Comparison of ENCODE assay signal across 8 cellular contexts in the genomic region with DNA sequence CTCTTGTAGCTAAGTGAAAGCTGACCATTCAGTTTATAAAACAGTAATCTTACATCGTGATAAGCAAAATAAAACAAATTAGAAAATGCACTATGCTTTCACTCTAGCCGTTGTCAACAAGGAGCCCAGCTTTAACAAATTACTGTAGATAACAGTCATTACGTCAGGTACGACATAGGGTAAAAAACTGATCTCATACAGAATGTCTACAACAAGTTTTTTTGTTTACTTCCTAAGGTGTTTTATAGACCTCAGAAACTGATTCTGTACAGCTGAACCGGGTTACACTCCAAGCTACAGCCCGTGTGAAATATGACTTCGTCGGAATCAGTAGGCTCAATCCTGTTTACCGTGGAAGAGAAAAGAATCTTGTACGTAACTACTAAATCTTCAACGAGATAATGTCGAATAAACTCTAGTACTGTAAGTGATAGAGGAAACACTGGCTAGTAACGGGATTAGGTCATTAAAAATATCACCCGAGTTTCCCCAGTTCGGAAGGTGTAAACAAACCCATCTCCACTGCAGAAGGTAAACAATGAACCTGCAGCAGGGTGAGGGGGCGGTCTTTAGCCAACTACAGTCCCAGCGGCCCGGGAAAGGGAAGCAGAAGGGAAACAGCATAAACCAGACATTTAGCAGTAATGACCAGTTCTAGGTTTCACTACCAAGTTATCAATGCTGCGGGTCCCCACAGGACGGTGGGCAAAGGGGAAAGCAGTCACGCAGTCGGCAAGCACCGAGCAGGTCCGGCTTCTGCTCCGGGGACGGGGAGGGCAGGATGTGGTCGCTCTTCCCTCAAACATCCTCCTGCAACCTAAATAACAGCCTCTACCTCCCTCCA.
DNase-seq lines count a peak whose midpoint lies in the region; TF ChIP-seq lines count a peak whose summit lies in the region.

No MANE protein-coding gene starts in this region.

- H4K20me1 ChIP-seq in MM.1S (ENCODE audit: insufficient read depth, low read length), result peaks cover 20% of the 10 kb centered on the region; the same call in 1 of the 2 replicates

- peaks cover 34% of the 10 kb centered on the region for H3F3A ChIP-seq in MM.1S (ENCODE audit: insufficient read depth, low read length)

- H3K9ac ChIP-seq in MM.1S (ENCODE audit: low read length), result peak overlapping the region; percentile 96

- POLR2A ChIA-PET in HEK293 (lab: Yijun Ruan, JAX), result interaction anchor here (0.6 to 0.9 kb wide), 2 partner anchors 228 to 352 kb away, joined by 3 to 4 read pairs; partner anchors contain the start of gene DAB2

- peak overlapping the region; percentile 96 for H3K27ac Mint-ChIP-seq in T-helper 2 cell treated with Interferon-gamma antibody and Interleukin-4, amounts not matched to agents 5 μg/mL and 100 μg/mL, for 36 hours

- H3K4me2 ChIP-seq in MM.1S (ENCODE audit: low read depth, low read length), result peak overlapping the region; percentile 86

- H3K4me3 ChIP-seq in GM12875 (ENCODE audit: low read depth, low read length) (peak overlapping the region; percentile 90), HEK293 (ENCODE audit: low read depth, low read length) (peak overlapping the region; percentile 100), MM.1S (ENCODE audit: low read length) (peak overlapping the region; percentile 94), brain microvascular endothelial cell (ENCODE audit: low read depth, low read length) (peak overlapping the region; percentile 74), skin epidermis (peak overlapping the region; percentile 81 to 99 (median 87))

- peak overlapping the region; percentile 98 for H3K27ac ChIP-seq in HEK293 (ENCODE audit: extremely low read depth, low read depth, low read length)
- peak overlapping the region; percentile 97 for H3K27ac ChIP-seq in MM.1S (ENCODE audit: low read length)
- H3K27ac ChIP-seq in brain microvascular endothelial cell, result peak overlapping the region; percentile 98
- H3K27ac ChIP-seq in skin epidermis, result peak overlapping the region; percentile 91 to 99 (median 97)

- H3K27me3 ChIP-seq in MM.1S (replicated peaks; ENCODE audit: insufficient read depth, low read length) (no peaks in the 10 kb centered on the region), brain microvascular endothelial cell (replicated peaks) (no peaks in the 10 kb centered on the region)

- H3K36me3 ChIP-seq in HEK293 (ENCODE audit: control insufficient read depth in 2 of 2, insufficient read depth in 1 of 2, low read length in 2 of 2) (peaks cover 0 to 4% of the 10 kb centered on the region in 2 experiments; a peak in 2 of 3 replicates), MM.1S (replicated peaks; ENCODE audit: insufficient read depth, low read length) (no peaks in the 10 kb centered on the region), brain microvascular endothelial cell (replicated peaks) (peaks cover 4% of the 10 kb centered on the region)

- peaks cover 31% of the 10 kb centered on the region for H3K36me3 Mint-ChIP-seq in T-helper 2 cell treated with Interferon-gamma antibody and Interleukin-4, amounts not matched to agents 5 μg/mL and 100 μg/mL, for 36 hours (ENCODE audit: low read depth)

- H3K4me1 Mint-ChIP-seq in T-helper 2 cell treated with Interferon-gamma antibody and Interleukin-4, amounts not matched to agents 5 μg/mL and 100 μg/mL, for 36 hours (ENCODE audit: low read depth), result peaks cover 34% of the 10 kb centered on the region

- peaks cover 4% of the 10 kb centered on the region for H3K9me3 Mint-ChIP-seq in T-helper 2 cell treated with Interferon-gamma antibody and Interleukin-4, amounts not matched to agents 5 μg/mL and 100 μg/mL, for 36 hours

- CTCF ChIA-PET in HEK293 (lab: Yijun Ruan, JAX), result interaction anchor here (0.5 to 1.2 kb wide), 5 partner anchors 8 to 653 kb away, joined by 3 to 6 read pairs (median 3); no protein-coding TSS in a partner anchor

- peaks cover 67% of the 10 kb centered on the region for H3K79me2 ChIP-seq in MM.1S (ENCODE audit: low read length)

- in situ Hi-C loops in brain microvascular endothelial cell (cut with HindIII; ENCODE audit: low pct_ligation_motif_present, low sequenced_read_pairs), result no loop called here

- H3K4me3 Mint-ChIP-seq in T-helper 2 cell treated with Interferon-gamma antibody and Interleukin-4, amounts not matched to agents 5 μg/mL and 100 μg/mL, for 36 hours, result peak overlapping the region; percentile 96

- DNase-seq in MM.1S (peak; percentile 60), brain microvascular endothelial cell (peak; percentile 18), iPS-NIHi11 (ENCODE audit: low spot score) (peak; percentile 54), cortex of kidney (lab: John Stamatoyannopoulos, UW) (no peak)
- DNase-seq in T-helper 2 cell treated with Interferon-gamma antibody and Interleukin-4, amounts not matched to agents 5 μg/mL and 100 μg/mL, for 36 hours (ENCODE audit: low spot score), result peak; percentile 69

- peak overlapping the region; percentile 59 for H2AFZ ChIP-seq in MM.1S (ENCODE audit: low read length)

- peaks cover 18% of the 10 kb centered on the region; the same call in 1 of the 2 replicates for H3K4me1 ChIP-seq in HEK293 (ENCODE audit: control insufficient read depth, insufficient read depth, low read length)
- H3K4me1 ChIP-seq in MM.1S (ENCODE audit: low read length), result peaks cover 15% of the 10 kb centered on the region

- H3K9me2 ChIP-seq in MM.1S (replicated peaks; ENCODE audit: insufficient read depth, low read length), result no peaks in the 10 kb centered on the region

- TF ChIP-seq CTCF in GM12875 (IDR thresholded peaks at IDR 0.05; ENCODE audit: borderline replicate concordance, insufficient read depth, low read depth, low read length), result no peak
- TF ChIP-seq CTCF in HEK293 (tag by site-specific recombination; IDR thresholded peaks at IDR 0.05), result peak; percentile 34; the same call in 1 of the 2 replicates
- no peak for TF ChIP-seq CTCF in MM.1S (IDR thresholded peaks at IDR 0.05; ENCODE audit: low read length)
- TF ChIP-seq CTCF in brain microvascular endothelial cell (IDR thresholded peaks at IDR 0.05; ENCODE audit: low read depth, low read length, missing control alignments), result peak; percentile 8

- H3K27me3 Mint-ChIP-seq in T-helper 2 cell treated with Interferon-gamma antibody and Interleukin-4, amounts not matched to agents 5 μg/mL and 100 μg/mL, for 36 hours (ENCODE audit: low read depth), result peaks cover 5% of the 10 kb centered on the region

- H3K9me3 ChIP-seq in HEK293 (ENCODE audit: control insufficient read depth, insufficient read depth, low read depth, low read length), result no peaks in the 10 kb centered on the region
- no peaks in the 10 kb centered on the region for H3K9me3 ChIP-seq in MM.1S (replicated peaks; ENCODE audit: insufficient read depth, low read length)

TF ChIP-seq in HEK293, 187 proteins besides CTCF, POLR2A, EP300 and RAD21 (continues in another document):
- TF ChIP-seq ZNF677 (tag by site-specific recombination; IDR thresholded peaks at IDR 0.05) (no peak), ZNF654 (tag by site-specific recombination; IDR thresholded peaks at IDR 0.05; ENCODE audit: low read depth) (no peak), ZBTB6 (tag by site-specific recombination; IDR thresholded peaks at IDR 0.05) (no peak), ZNF580 (tag by site-specific recombination; IDR thresholded peaks at IDR 0.05) (0 out of 2 replicates have a peak, but pooled peaks have one; percentile 54), ZNF692 (tag by site-specific recombination; IDR thresholded peaks at IDR 0.05) (peak; percentile 46; the same call in 1 of the 2 replicates), ZNF404 (tag by site-specific recombination; IDR thresholded peaks at IDR 0.05) (no peak), ZNF23 (tag by site-specific recombination; IDR thresholded peaks at IDR 0.05; ENCODE audit: borderline replicate concordance) (no peak), ZBTB21 (tag by site-specific recombination; IDR thresholded peaks at IDR 0.05) (peak; percentile 68)
- TF ChIP-seq, protein P1, sequence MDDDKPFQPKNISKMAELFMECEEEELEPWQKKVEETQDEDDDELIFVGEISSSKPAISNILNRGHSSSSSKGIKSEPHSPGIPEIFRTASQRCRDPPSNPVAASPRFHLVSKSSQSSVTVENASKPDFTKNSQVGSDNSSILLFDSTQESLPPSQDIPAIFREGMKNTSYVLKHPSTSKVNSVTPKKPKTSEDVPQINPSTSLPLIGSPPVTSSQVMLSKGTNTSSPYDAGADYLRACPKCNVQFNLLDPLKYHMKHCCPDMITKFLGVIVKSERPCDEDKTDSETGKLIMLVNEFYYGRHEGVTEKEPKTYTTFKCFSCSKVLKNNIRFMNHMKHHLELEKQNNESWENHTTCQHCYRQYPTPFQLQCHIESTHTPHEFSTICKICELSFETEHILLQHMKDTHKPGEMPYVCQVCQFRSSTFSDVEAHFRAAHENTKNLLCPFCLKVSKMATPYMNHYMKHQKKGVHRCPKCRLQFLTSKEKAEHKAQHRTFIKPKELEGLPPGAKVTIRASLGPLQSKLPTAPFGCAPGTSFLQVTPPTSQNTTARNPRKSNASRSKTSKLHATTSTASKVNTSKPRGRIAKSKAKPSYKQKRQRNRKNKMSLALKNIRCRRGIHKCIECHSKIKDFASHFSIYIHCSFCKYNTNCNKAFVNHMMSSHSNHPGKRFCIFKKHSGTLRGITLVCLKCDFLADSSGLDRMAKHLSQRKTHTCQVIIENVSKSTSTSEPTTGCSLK (tag by site-specific recombination; IDR thresholded peaks at IDR 0.05), result no peak

Comparison
In these comparisons a context has a peak if more than half of its experiments do, and no peak if none do; other contexts are left out.
1. CTCF ChIP-seq: peak in HEK293 (single experiment) and brain microvascular endothelial cell (single experiment); none in GM12875 (single experiment) and MM.1S (single experiment).
2. Peak in every context shown above with its lines, with median percentiles within 50 percentile points of each other: H3K4me3 ChIP-seq and H3K27ac ChIP-seq.